Comparison of ENCODE assay signal across 11 cellular contexts in the genomic region with DNA sequence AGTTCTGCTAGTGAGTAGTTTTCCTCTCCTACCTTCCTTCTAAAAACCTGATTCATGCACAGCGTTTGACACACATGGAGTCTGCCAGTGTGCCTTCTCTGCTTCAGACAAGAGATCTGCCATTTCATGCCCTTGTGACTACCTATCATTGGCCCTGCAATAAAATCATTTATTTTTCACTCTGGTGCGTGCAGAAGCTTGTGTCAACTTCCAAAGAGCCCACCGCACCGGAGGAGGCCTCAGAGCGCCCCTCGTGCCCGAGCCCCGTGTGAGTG. TPM values are rescaled to one million over a fixed set of nuclear protein-coding genes. Genes with fewer than 3 reads are reported as not detected.
DNase-seq lines count a peak whose midpoint lies in the region; ATAC-seq and TF ChIP-seq lines count a peak whose summit lies in the region.
"Had no signal": no experiment of that assay in that cellular context is flagged by ENCODE, and none has a peak within 500 bp of the region (broad histone marks: within the 10 kb centered on the region; RNA-seq: fewer than 3 reads in every experiment).

No MANE protein-coding gene starts in this region.

- H4K20me1 ChIP-seq in hepatocyte (ENCODE audit: insufficient read depth, poor library complexity, severe bottlenecking): peaks cover 62% of the 10 kb centered on the region

- H3K36me3 Mint-ChIP-seq in activated naive CD4-positive, alpha-beta T cell treated with anti-CD3 and anti-CD28 coated beads, Interleukin-2, amount 10 ng/mL, durations not matched to agents 7 days and 5 days: peaks cover 70% of the 10 kb centered on the region
- peaks cover 49% of the 10 kb centered on the region for H3K36me3 Mint-ChIP-seq in activated CD4-positive, alpha-beta memory T cell treated with anti-CD3 and anti-CD28 coated beads for 36 hours
- H3K36me3 Mint-ChIP-seq in stimulated activated naive B cell treated with anti-CD40 and anti-IgM and Interleukin-4, amounts not matched to agents 10 μg/mL and 1 μg/mL and 100 μg/mL, for 72 hours: peaks cover 37 to 62% of the 10 kb centered on the region in 2 donors

- ATAC-seq in stimulated activated naive B cell treated with anti-CD40 and anti-IgM and Interleukin-4, amounts not matched to agents 10 μg/mL and 1 μg/mL and 100 μg/mL, for 72 hours (replicated peaks): no peak
- ATAC-seq in HG02852 (IDR thresholded peaks at IDR 0.05; ENCODE audit: unreplicated experiment) (no peak), GM21529 (IDR thresholded peaks at IDR 0.05; ENCODE audit: unreplicated experiment) (no peak)

- 90% methylated on average over 8 of the region's 8 CpGs for WGBS in hepatocyte (ENCODE audit: low lambda C conversion rate, missing lambda C conversion rate)

- H3K9me2 ChIP-seq in hepatocyte (replicated peaks; ENCODE audit: insufficient read depth): no peaks in the 10 kb centered on the region
- H3K9me2 ChIP-seq: SK-N-SH had no signal

- no peaks in the 10 kb centered on the region for H3K9me3 Mint-ChIP-seq in activated naive CD4-positive, alpha-beta T cell treated with anti-CD3 and anti-CD28 coated beads, Interleukin-2, amount 10 ng/mL, durations not matched to agents 7 days and 5 days
- H3K9me3 Mint-ChIP-seq in activated CD4-positive, alpha-beta memory T cell treated with anti-CD3 and anti-CD28 coated beads for 36 hours: no peaks in the 10 kb centered on the region
- no peaks in the 10 kb centered on the region for H3K9me3 Mint-ChIP-seq in stimulated activated naive B cell treated with anti-CD40 and anti-IgM and Interleukin-4, amounts not matched to agents 10 μg/mL and 1 μg/mL and 100 μg/mL, for 72 hours

- H3K4me3 Mint-ChIP-seq in activated naive CD4-positive, alpha-beta T cell treated with anti-CD3 and anti-CD28 coated beads, Interleukin-2, amount 10 ng/mL, durations not matched to agents 7 days and 5 days: no peak overlapping the region
- H3K4me3 Mint-ChIP-seq in activated CD4-positive, alpha-beta memory T cell treated with anti-CD3 and anti-CD28 coated beads for 36 hours: no peak overlapping the region
- H3K4me3 Mint-ChIP-seq in stimulated activated naive B cell treated with anti-CD40 and anti-IgM and Interleukin-4, amounts not matched to agents 10 μg/mL and 1 μg/mL and 100 μg/mL, for 72 hours: peak overlapping the region in 1 of 2 donors; percentile 4

- peak overlapping the region; percentile 90 for H3K27ac Mint-ChIP-seq in activated naive CD4-positive, alpha-beta T cell treated with anti-CD3 and anti-CD28 coated beads, Interleukin-2, amount 10 ng/mL, durations not matched to agents 7 days and 5 days
- peak overlapping the region; percentile 15 for H3K27ac Mint-ChIP-seq in activated CD4-positive, alpha-beta memory T cell treated with anti-CD3 and anti-CD28 coated beads for 36 hours
- peak overlapping the region; percentile 79 for H3K27ac Mint-ChIP-seq in stimulated activated naive B cell treated with anti-CD40 and anti-IgM and Interleukin-4, amounts not matched to agents 10 μg/mL and 1 μg/mL and 100 μg/mL, for 72 hours

- no peak overlapping the region for H3K4me2 ChIP-seq in hepatocyte
- H3K4me2 ChIP-seq: SK-N-SH had no signal

- peak overlapping the region; percentile 6 for H3K27ac ChIP-seq in hepatocyte

- no peaks in the 10 kb centered on the region for H3K27me3 ChIP-seq in hepatocyte

- H3K36me3 ChIP-seq in hepatocyte (replicated peaks; ENCODE audit: insufficient read depth, low read depth): peaks cover 2% of the 10 kb centered on the region

- H3K27me3 Mint-ChIP-seq in activated naive CD4-positive, alpha-beta T cell treated with anti-CD3 and anti-CD28 coated beads, Interleukin-2, amount 10 ng/mL, durations not matched to agents 7 days and 5 days: no peaks in the 10 kb centered on the region
- no peaks in the 10 kb centered on the region for H3K27me3 Mint-ChIP-seq in activated CD4-positive, alpha-beta memory T cell treated with anti-CD3 and anti-CD28 coated beads for 36 hours
- no peaks in the 10 kb centered on the region for H3K27me3 Mint-ChIP-seq in stimulated activated naive B cell treated with anti-CD40 and anti-IgM and Interleukin-4, amounts not matched to agents 10 μg/mL and 1 μg/mL and 100 μg/mL, for 72 hours

- peaks cover 24% of the 10 kb centered on the region for H3K79me2 ChIP-seq in hepatocyte

- TF ChIP-seq CTCF in hepatocyte (IDR thresholded peaks at IDR 0.05; ENCODE audit: poor library complexity): no peak

- CTCF ChIA-PET in activated naive CD4-positive, alpha-beta T cell treated with anti-CD3 and anti-CD28 coated beads, Interleukin-2, amount 10 ng/mL, durations not matched to agents 7 days and 5 days (lab: Charles Lee): interaction anchor here (1.8 kb wide), 1 partner anchor 10 kb away, joined by 5 read pairs; no protein-coding TSS in a partner anchor
- CTCF ChIA-PET in activated CD4-positive, alpha-beta memory T cell treated with anti-CD3 and anti-CD28 coated beads for 36 hours (lab: Charles Lee): no interaction called here

- no peak overlapping the region for H3K4me3 ChIP-seq in hepatocyte

- H2AFZ ChIP-seq in hepatocyte: no peak overlapping the region

- no peaks in the 10 kb centered on the region for H3K9me3 ChIP-seq in hepatocyte (ENCODE audit: low read depth)
- H3K9me3 ChIP-seq: SK-N-SH had no signal

- H3K4me1 ChIP-seq in hepatocyte (ENCODE audit: insufficient read depth): no peaks in the 10 kb centered on the region

- DNase-seq in activated naive CD4-positive, alpha-beta T cell treated with anti-CD3 and anti-CD28 coated beads, Interleukin-2, amount 10 ng/mL, durations not matched to agents 7 days and 5 days: no peak
- no peak for DNase-seq in activated naive CD4-positive, alpha-beta T cell (lab: John Stamatoyannopoulos, UW)
- DNase-seq in activated CD4-positive, alpha-beta memory T cell treated with anti-CD3 and anti-CD28 coated beads for 36 hours: no peak
- DNase-seq in hepatocyte (ENCODE audit: low spot score): no peak
- DNase-seq in stimulated activated naive B cell treated with anti-CD40 and anti-IgM and Interleukin-4, amounts not matched to agents 10 μg/mL and 1 μg/mL and 100 μg/mL, for 72 hours: no peak
- no peak for DNase-seq in foreskin melanocyte
- DNase-seq: mammary epithelial cell, MM.1S, SK-N-SH had no signal

- peaks cover 73% of the 10 kb centered on the region for H3K4me1 Mint-ChIP-seq in activated naive CD4-positive, alpha-beta T cell treated with anti-CD3 and anti-CD28 coated beads, Interleukin-2, amount 10 ng/mL, durations not matched to agents 7 days and 5 days
- H3K4me1 Mint-ChIP-seq in activated CD4-positive, alpha-beta memory T cell treated with anti-CD3 and anti-CD28 coated beads for 36 hours (ENCODE audit: low read depth): peaks cover 40% of the 10 kb centered on the region
- peaks cover 17 to 25% of the 10 kb centered on the region in 2 donors for H3K4me1 Mint-ChIP-seq in stimulated activated naive B cell treated with anti-CD40 and anti-IgM and Interleukin-4, amounts not matched to agents 10 μg/mL and 1 μg/mL and 100 μg/mL, for 72 hours

- intact Hi-C loops in activated CD4-positive, alpha-beta memory T cell treated with anti-CD3 and anti-CD28 coated beads for 36 hours (cut with micrococcal nuclease): no loop called here

- POLR2A ChIA-PET in activated CD4-positive, alpha-beta memory T cell treated with anti-CD3 and anti-CD28 coated beads for 36 hours (lab: Charles Lee): interaction anchor here (9.4 kb wide), 1 partner anchor 12 kb away, joined by 105 read pairs; the partner anchor contains the start of gene HNRNPH1

RNA-seq across cellular contexts. Expression of gene HNRNPH1, which starts 13.7 kb away (rescaled TPM):
- 100 to 1,000 TPM; 604 to 611 TPM for total RNA-seq in activated CD4-positive, alpha-beta memory T cell treated with anti-CD3 and anti-CD28 coated beads for 36 hours
- total RNA-seq in hepatocyte: 392 and 485 TPM in 2 replicates
- 99.9 and 123 TPM in 2 replicates for polyA plus RNA-seq in hepatocyte

RNA-seq across cellular contexts. Expression of gene RUFY1, which starts 59.4 kb away (rescaled TPM):
- 10 to 100 TPM; 30.3 to 34.0 TPM for total RNA-seq in activated CD4-positive, alpha-beta memory T cell treated with anti-CD3 and anti-CD28 coated beads for 36 hours
- 41.2 and 42.3 TPM in 2 replicates for total RNA-seq in hepatocyte
- 37.3 and 38.6 TPM in 2 replicates for polyA plus RNA-seq in hepatocyte

Comparison
In these comparisons a context has a peak if more than half of its experiments do, and no peak if none do; other contexts are left out.
1. H3K27ac Mint-ChIP-seq: peak in every context shown above with its lines; median percentile 90 in activated naive CD4-positive, alpha-beta T cell treated with anti-CD3 and anti-CD28 coated beads, Interleukin-2, amount 10 ng/mL, durations not matched to agents 7 days and 5 days; 79 in stimulated activated naive B cell treated with anti-CD40 and anti-IgM and Interleukin-4, amounts not matched to agents 10 μg/mL and 1 μg/mL and 100 μg/mL, for 72 hours; 15 in activated CD4-positive, alpha-beta memory T cell treated with anti-CD3 and anti-CD28 coated beads for 36 hours.